ENCODE assay signal across 8 cellular contexts in the genomic region with DNA sequence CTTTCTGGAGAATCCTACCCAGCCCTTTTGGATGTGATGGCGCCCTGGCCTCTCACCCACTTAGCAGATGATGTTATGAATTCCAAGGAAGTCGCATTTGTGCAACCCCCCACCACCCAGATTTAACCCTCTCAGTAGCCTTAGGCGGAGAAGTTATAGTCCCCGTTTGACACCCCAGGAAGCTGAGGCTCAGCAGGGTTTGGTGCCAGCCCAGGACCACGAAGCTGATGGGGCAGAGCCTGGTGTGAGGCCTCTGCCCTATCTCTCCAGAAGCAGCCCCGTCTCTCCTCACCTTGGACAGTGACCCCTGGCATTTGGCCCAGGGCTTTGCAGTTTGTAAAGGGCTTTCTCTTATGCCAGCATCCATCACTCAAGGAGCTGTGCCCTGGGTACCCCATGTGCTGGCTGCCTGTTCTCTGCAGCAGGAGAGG. TPM values are rescaled to one million over a fixed set of nuclear protein-coding genes. Genes with fewer than 3 reads are reported as not detected.
A peak's percentile ranks its signal among the peaks of the same experiment; 100 is the strongest.
DNase-seq lines count a peak whose midpoint lies in the region; ATAC-seq, FAIRE-seq and TF ChIP-seq lines count a peak whose summit lies in the region.

No MANE protein-coding gene starts in this region.

- H3K4me1 ChIP-seq in gastroesophageal sphincter, result peaks cover 8 to 64% (median 44%) of the 10 kb centered on the region in 3 donors
- peaks cover 28 to 35% of the 10 kb centered on the region in 2 donors for H3K4me1 ChIP-seq in gastrocnemius medialis

- H3K9me3 ChIP-seq in WERI-Rb-1 (ENCODE audit: severe bottlenecking) (no peaks in the 10 kb centered on the region), gastroesophageal sphincter (no peaks in the 10 kb centered on the region), gastrocnemius medialis (no peaks in the 10 kb centered on the region)

- TF ChIP-seq POLR2A in gastroesophageal sphincter (IDR thresholded peaks at IDR 0.05) (no peak), gastrocnemius medialis (IDR thresholded peaks at IDR 0.05) (no peak)

- peak overlapping the region; percentile 90 for H3K4me3 ChIP-seq in WERI-Rb-1 (ENCODE audit: low read depth, low read length)
- H3K4me3 ChIP-seq in gastroesophageal sphincter, result peak overlapping the region; percentile 70 to 93
- peak overlapping the region; percentile 72 to 91 (median 84) for H3K4me3 ChIP-seq in gastrocnemius medialis

- ATAC-seq in gastroesophageal sphincter (no peak), gastrocnemius medialis (no peak), GM21526 (IDR thresholded peaks at IDR 0.05; ENCODE audit: low FRiP score, unreplicated experiment) (no peak)

- DNase-seq in G401 (ENCODE audit: low spot score) (peak; percentile 26), WERI-Rb-1 (no peak), gastrocnemius medialis (no peak), HPDE6-E6E7 (ENCODE audit: extremely low spot score) (no peak), GM19239 (ENCODE audit: insufficient read length, low spot score) (no peak), midbrain (lab: John Stamatoyannopoulos, UW) (no peak)

- no peak overlapping the region for H3K27ac ChIP-seq in WERI-Rb-1
- H3K27ac ChIP-seq in gastroesophageal sphincter, result peak overlapping the region; percentile 71 to 97 (median 94)
- peak overlapping the region in 2 of 4 donors; percentile 6 to 60 for H3K27ac ChIP-seq in gastrocnemius medialis

- in situ Hi-C loops in G401 (cut with HindIII; ENCODE audit: low sequenced_read_pairs) (no loop called here), gastrocnemius medialis (cut with MboI; ENCODE audit: low sequenced_read_pairs in 4 of 4) (no loop called here)

- no peaks in the 10 kb centered on the region for H3K27me3 ChIP-seq in WERI-Rb-1 (ENCODE audit: insufficient read depth, low read depth, severe bottlenecking)
- no peaks in the 10 kb centered on the region for H3K27me3 ChIP-seq in gastroesophageal sphincter
- no peaks in the 10 kb centered on the region for H3K27me3 ChIP-seq in gastrocnemius medialis

- TF ChIP-seq CTCF in WERI-Rb-1 (IDR thresholded peaks at IDR 0.05; ENCODE audit: low read depth, low read length) (no peak), gastroesophageal sphincter (IDR thresholded peaks at IDR 0.05) (no peak), gastrocnemius medialis (IDR thresholded peaks at IDR 0.05 in 4 of 5, conservative IDR thresholded peaks at IDR 0.05 in 1 of 5) (no peak)

- no peak for TF ChIP-seq EP300 in gastroesophageal sphincter (IDR thresholded peaks at IDR 0.05)

- H3K36me3 ChIP-seq in WERI-Rb-1 (no peaks in the 10 kb centered on the region), gastroesophageal sphincter (no peaks in the 10 kb centered on the region), gastrocnemius medialis (no peaks in the 10 kb centered on the region)

- 0 to 21% methylated on average over 2 to 4 of the region's 6 CpGs for WGBS in gastroesophageal sphincter (ENCODE audit: low coverage in 1 of 2), 2 donors

- FAIRE-seq in GM19239 (lab: Jason Lieb, UNC), result no peak

- intact Hi-C loops in gastrocnemius medialis (cut with DNase I; ENCODE audit: low total_unique reads), result no loop called here

RNA-seq across cellular contexts. Expression of a gene that starts 1.1 kb away (rescaled TPM):
- total RNA-seq in G401 (2014; rRNA removed; shearing (Covaris generic)), result 8.2 and 9.3 TPM in 2 replicates
- total RNA-seq in gastroesophageal sphincter (100 to 1,000 TPM in 2 of 4 donors, 10 to 100 TPM in 2; 95.7 to 137 (median 101) TPM), gastrocnemius medialis (10 to 100 TPM; 13.6 to 23.7 (median 15.6) TPM)
